In genomic region chr3:159390656-159391055, GRCh38 we compare ENCODE assay signal across 16 cellular contexts.
DNase-seq lines count a peak whose midpoint lies in the region; ATAC-seq and TF ChIP-seq lines count a peak whose summit lies in the region.
"Had no signal": no experiment of that assay in that cellular context is flagged by ENCODE, and none has a peak within 500 bp of the region (broad histone marks: within the 10 kb centered on the region; RNA-seq: fewer than 3 reads in every experiment).

No MANE protein-coding gene starts in this region.

- H3K27ac ChIP-seq in left ventricle myocardium inferior (replicated peaks) = no peak overlapping the region
- H3K27ac ChIP-seq: 22Rv1, A549, BLaER1 had no signal

- intact Hi-C loops in left ventricle myocardium inferior (cut with micrococcal nuclease) = no loop called here

- H3K27me3 ChIP-seq in left ventricle myocardium inferior (ENCODE audit: low read depth) = no peaks in the 10 kb centered on the region
- H3K27me3 ChIP-seq: BLaER1 had no signal

- DNase-seq in DMS79 treated with DMSO at 0.1 percent for 48 hours (lab: John Stamatoyannopoulos, UW) = peak; percentile 38
- DNase-seq in DMS79 (lab: John Stamatoyannopoulos, UW) = no peak
- peak; percentile 41 for DNase-seq in M059J (ENCODE audit: low read depth)
- DNase-seq in RPMI7951 (ENCODE audit: low read depth) = peak; percentile 50
- no peak for DNase-seq in AML-193 (lab: John Stamatoyannopoulos, UW)
- DNase-seq in left ventricle myocardium inferior = no peak
- DNase-seq: Calu3; CD4-positive, alpha-beta memory T cell; GOT3; H7; KG1 had no signal

- peaks cover 9% of the 10 kb centered on the region for H3K9me3 ChIP-seq in left ventricle myocardium inferior (replicated peaks)
- H3K9me3 ChIP-seq: A549, BLaER1 had no signal

- no peaks in the 10 kb centered on the region for H3K4me1 ChIP-seq in left ventricle myocardium inferior
- H3K4me1 ChIP-seq: A549, BLaER1 had no signal

- no peaks in the 10 kb centered on the region for H3K36me3 ChIP-seq in left ventricle myocardium inferior
- H3K36me3 ChIP-seq: BLaER1 had no signal

- TF ChIP-seq CTCF in left ventricle myocardium inferior (IDR thresholded peaks at IDR 0.05; ENCODE audit: borderline replicate concordance) = no peak

- H3K4me3 ChIP-seq in left ventricle myocardium inferior = no peak overlapping the region
- H3K4me3 ChIP-seq: A549, BLaER1 had no signal

- ATAC-seq in GM18520 (IDR thresholded peaks at IDR 0.05; ENCODE audit: unreplicated experiment) = no peak
- ATAC-seq: A549, HCT116 had no signal

Comparison
In these comparisons a context has a peak if more than half of its experiments do, and no peak if none do; other contexts are left out.
1. DNase-seq: peak in DMS79 treated with DMSO at 0.1 percent for 48 hours (single experiment), M059J (single experiment) and RPMI7951 (single experiment); none in DMS79 (single experiment), AML-193 (0 of 2) and left ventricle myocardium inferior (single experiment).